In the genomic region with DNA sequence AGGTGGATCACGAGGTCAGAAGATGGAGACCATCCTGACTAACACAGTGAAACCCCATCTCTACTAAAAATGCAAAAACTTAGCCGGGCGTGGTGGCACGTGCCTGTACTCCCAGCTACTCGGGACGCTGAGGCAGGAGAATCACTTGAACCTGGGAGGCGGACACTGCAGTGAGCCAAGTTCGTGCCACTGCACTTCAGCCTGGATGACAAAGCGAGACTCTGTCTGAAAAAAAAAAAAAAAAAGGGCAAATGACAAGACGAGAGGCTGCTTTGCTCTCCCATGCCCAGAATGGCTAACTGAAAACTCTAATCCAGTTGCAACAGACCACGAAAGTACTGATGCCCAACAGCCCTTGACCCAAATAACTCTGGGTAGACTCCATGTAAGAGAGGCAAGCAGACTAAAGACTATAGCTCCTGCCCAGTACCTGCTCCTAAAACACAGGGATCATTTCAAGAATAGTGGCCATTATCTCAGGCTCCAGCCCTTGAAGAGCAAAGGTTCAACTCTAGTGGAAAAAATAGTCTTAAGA, we compare ENCODE assay signal across 37 cellular contexts. TPM values are rescaled to one million over a fixed set of nuclear protein-coding genes. Genes with fewer than 3 reads are reported as not detected.
"Had no signal": no experiment of that assay in that cellular context is flagged by ENCODE, and none has a peak within 500 bp of the region (broad histone marks: within the 10 kb centered on the region; RNA-seq: fewer than 3 reads in every experiment).

No MANE protein-coding gene starts in this region.

- H3K4me3 Mint-ChIP-seq: activated CD4-positive, alpha-beta memory T cell treated with anti-CD3 and anti-CD28 coated beads, Interleukin-2, amount 10 ng/mL, durations not matched to agents 7 days and 5 days; activated CD8-positive, alpha-beta memory T cell treated with anti-CD3 and anti-CD28 coated beads, Interleukin-2, amount 10 ng/mL, durations not matched to agents 7 days and 5 days; activated naive CD8-positive, alpha-beta T cell treated with anti-CD3 and anti-CD28 coated beads, Interleukin-2, amount 10 ng/mL, durations not matched to agents 7 days and 5 days; T-cell had no signal

- DNase-seq: activated CD4-positive, alpha-beta memory T cell treated with anti-CD3 and anti-CD28 coated beads, Interleukin-2, amount 10 ng/mL, durations not matched to agents 7 days and 5 days; activated CD4-positive, alpha-beta T cell treated with anti-CD3 and anti-CD28 coated beads for 1 hour; activated CD4-positive, alpha-beta T cell treated with anti-CD3 and anti-CD28 coated beads for 48 hours; activated CD4-positive, CD25-positive, alpha-beta regulatory T cell; activated CD8-positive, alpha-beta memory T cell treated with anti-CD3 and anti-CD28 coated beads for 24 hours; activated CD8-positive, alpha-beta memory T cell treated with anti-CD3 and anti-CD28 coated beads, Interleukin-2, amount 10 ng/mL, durations not matched to agents 7 days and 5 days; activated CD8-positive, alpha-beta memory T cell treated with anti-CD3 and anti-CD28 coated beads, Interleukin-2, amount 50 U/mL, for 48 hours; activated effector memory CD4-positive, alpha-beta T cell treated with Interleukin-2 at 50 U/mL for 16 hours; activated naive CD4-positive, alpha-beta T cell treated with anti-CD3 and anti-CD28 coated beads, Interleukin-2, amount 50 U/mL, for 16 hours; activated naive CD8-positive, alpha-beta T cell treated with anti-CD3 and anti-CD28 coated beads, Interleukin-2, amount 10 ng/mL, durations not matched to agents 7 days and 5 days; activated T-cell treated with anti-CD3 and anti-CD28 coated beads, Interleukin-2, amount 50 U/mL, for 48 hours; amygdala; NCI-H1092 treated with DMSO at 0.1 percent for 48 hours; NCI-H1417; NCI-H146; NCI-H187; NCI-H2029 treated with DMSO at 0.1 percent for 48 hours; NCI-H2107; NCI-H2171; NCI-H510A; NCI-H526; NCI-H748 treated with DMSO at 0.1 percent for 48 hours; NK-92 treated with Interleukin-12 subunit alpha and Interleukin-12 subunit beta, amount 100 ng/mL, for 24 hours; PC-3; Peyer's patch; SIG-M5; T-cell; T-helper 2 cell; T-helper 9 cell; WERI-Rb-1 had no signal

- H3K27ac ChIP-seq: ascending aorta, breast epithelium, Peyer's patch, RWPE1, WERI-Rb-1 had no signal

- H3K4me1 ChIP-seq: ascending aorta, breast epithelium, Peyer's patch had no signal

- H3K27ac Mint-ChIP-seq: activated CD4-positive, alpha-beta memory T cell treated with anti-CD3 and anti-CD28 coated beads, Interleukin-2, amount 10 ng/mL, durations not matched to agents 7 days and 5 days; activated CD8-positive, alpha-beta memory T cell treated with anti-CD3 and anti-CD28 coated beads, Interleukin-2, amount 10 ng/mL, durations not matched to agents 7 days and 5 days; activated naive CD8-positive, alpha-beta T cell treated with anti-CD3 and anti-CD28 coated beads, Interleukin-2, amount 10 ng/mL, durations not matched to agents 7 days and 5 days; T-cell had no signal

- H3K27me3 ChIP-seq: ascending aorta, breast epithelium, Peyer's patch had no signal

- H3K4me3 ChIP-seq: ascending aorta, breast epithelium, Peyer's patch had no signal

- ATAC-seq: activated CD8-positive, alpha-beta memory T cell treated with anti-CD3 and anti-CD28 coated beads, Interleukin-2, amount 10 ng/mL, durations not matched to agents 7 days and 5 days; PC-3; Right ventricle myocardium inferior; SK-N-SH treated with all-trans-retinoic acid at 6 μM for 48 hours; T-cell had no signal

- H3K27me3 Mint-ChIP-seq: activated CD4-positive, alpha-beta memory T cell treated with anti-CD3 and anti-CD28 coated beads, Interleukin-2, amount 10 ng/mL, durations not matched to agents 7 days and 5 days; activated CD8-positive, alpha-beta memory T cell treated with anti-CD3 and anti-CD28 coated beads, Interleukin-2, amount 10 ng/mL, durations not matched to agents 7 days and 5 days; activated naive CD8-positive, alpha-beta T cell treated with anti-CD3 and anti-CD28 coated beads, Interleukin-2, amount 10 ng/mL, durations not matched to agents 7 days and 5 days; T-cell had no signal

- H3K9me3 Mint-ChIP-seq: activated CD4-positive, alpha-beta memory T cell treated with anti-CD3 and anti-CD28 coated beads, Interleukin-2, amount 10 ng/mL, durations not matched to agents 7 days and 5 days; activated naive CD8-positive, alpha-beta T cell treated with anti-CD3 and anti-CD28 coated beads, Interleukin-2, amount 10 ng/mL, durations not matched to agents 7 days and 5 days; T-cell had no signal

- H3K9me3 ChIP-seq: ascending aorta, breast epithelium, Peyer's patch had no signal

- H3K36me3 ChIP-seq: ascending aorta, breast epithelium, WERI-Rb-1 had no signal

RNA-seq across cellular contexts. Expression of a gene that starts 29.2 kb away (rescaled TPM):
- total RNA-seq: ascending aorta, cardiac septum, PC-3, SK-MEL-5 had no signal
